ENCODE assay signal across 17 cellular contexts in the genomic region with DNA sequence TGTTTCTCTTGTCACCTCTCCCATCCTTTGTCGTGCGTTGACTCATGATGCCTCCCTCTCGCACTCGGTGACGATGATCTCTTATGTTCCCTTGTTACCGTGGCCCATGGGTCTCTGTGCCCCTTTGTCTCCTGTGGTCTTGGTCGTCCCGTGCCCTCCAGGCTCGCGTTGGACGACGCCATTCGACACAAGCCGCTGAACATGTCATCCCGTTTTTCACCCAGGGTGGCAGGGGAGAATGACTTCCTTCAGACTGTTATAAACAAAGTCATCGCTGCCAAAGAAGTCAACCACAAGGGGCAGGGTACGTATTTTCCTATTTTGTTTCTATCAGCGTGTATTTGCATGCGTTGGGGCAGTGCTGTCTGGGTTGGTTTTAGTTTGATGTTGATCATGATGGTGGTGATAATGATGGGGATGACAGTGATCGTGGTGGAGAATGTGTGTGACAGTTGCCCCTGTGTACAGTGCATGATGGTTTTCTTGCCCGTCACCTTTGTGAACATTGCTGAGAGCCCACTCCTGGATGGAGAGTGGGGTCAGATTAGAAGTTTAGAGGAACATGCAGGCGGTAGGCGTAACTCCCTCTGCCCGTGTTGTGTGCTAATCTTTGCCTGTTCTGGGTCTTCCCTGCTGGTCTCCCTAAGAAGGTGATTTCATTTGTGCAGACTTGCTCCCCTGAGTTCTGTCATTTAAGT.
DNase-seq lines count a peak whose midpoint lies in the region; ATAC-seq and TF ChIP-seq lines count a peak whose summit lies in the region.
"Had no signal": no experiment of that assay in that cellular context is flagged by ENCODE, and none has a peak within 500 bp of the region (broad histone marks: within the 10 kb centered on the region; RNA-seq: fewer than 3 reads in every experiment).

No MANE protein-coding gene starts in this region.

- H3K4me3 Mint-ChIP-seq in glutamatergic neuron (ENCODE audit: unreplicated experiment) = no peak overlapping the region
- H3K4me3 Mint-ChIP-seq in activated T-helper 2 cell treated with anti-CD3 and anti-CD28 coated beads, Interferon-gamma antibody, Interleukin-2, Interleukin-4, amounts not matched to agents 10 μg/mL and 5 μg/mL and 100 μg/mL, durations not matched to agents 14 hours and 24 hours and 36 hours (ENCODE audit: low read depth) = no peak overlapping the region
- no peak overlapping the region for H3K4me3 Mint-ChIP-seq in activated naive CD4-positive, alpha-beta T cell treated with anti-CD3 and anti-CD28 coated beads, Interleukin-2, amount 10 ng/mL, durations not matched to agents 7 days and 5 days
- H3K4me3 Mint-ChIP-seq: activated naive CD8-positive, alpha-beta T cell treated with anti-CD3 and anti-CD28 coated beads for 36 hours; activated T-helper 1 cell treated with anti-CD3 and anti-CD28 coated beads, Interleukin-12 subunit alpha, Interleukin-12 subunit beta, Interleukin-2, Interleukin-4 antibody, amounts not matched to agents 30 ng/mL and 10 ng/mL and 1 ng/mL, durations not matched to agents 14 hours and 24 hours and 36 hours had no signal

- DNase-seq in AG04450 (ENCODE audit: low read depth, low spot score) (no peak), RPMI8226 (peak; percentile 21), glutamatergic neuron (no peak)
- DNase-seq in activated T-helper 2 cell treated with anti-CD3 and anti-CD28 coated beads, Interferon-gamma antibody, Interleukin-2, Interleukin-4, amounts not matched to agents 10 μg/mL and 5 μg/mL and 100 μg/mL, durations not matched to agents 14 hours and 24 hours and 36 hours (ENCODE audit: low spot score) = no peak
- DNase-seq in effector CD8-positive, alpha-beta T cell (lab: John Stamatoyannopoulos, UW) = no peak
- DNase-seq in activated naive CD4-positive, alpha-beta T cell treated with anti-CD3 and anti-CD28 coated beads, Interleukin-2, amount 10 ng/mL, durations not matched to agents 7 days and 5 days = no peak
- DNase-seq: activated naive CD8-positive, alpha-beta T cell treated with anti-CD3 and anti-CD28 coated beads for 36 hours; sigmoid colon; stimulated activated naive CD8-positive, alpha-beta T cell treated with anti-CD3 and anti-CD28 coated beads, Interleukin-15, Interleukin-2, amounts not matched to agents 100 U/mL and 50 U/mL, for 24 hours had no signal

- H3K4me1 Mint-ChIP-seq in glutamatergic neuron (ENCODE audit: low read depth, unreplicated experiment) = peaks cover 27% of the 10 kb centered on the region
- no peaks in the 10 kb centered on the region for H3K4me1 Mint-ChIP-seq in activated T-helper 2 cell treated with anti-CD3 and anti-CD28 coated beads, Interferon-gamma antibody, Interleukin-2, Interleukin-4, amounts not matched to agents 10 μg/mL and 5 μg/mL and 100 μg/mL, durations not matched to agents 14 hours and 24 hours and 36 hours (ENCODE audit: low read depth)
- no peaks in the 10 kb centered on the region for H3K4me1 Mint-ChIP-seq in activated naive CD4-positive, alpha-beta T cell treated with anti-CD3 and anti-CD28 coated beads, Interleukin-2, amount 10 ng/mL, durations not matched to agents 7 days and 5 days
- H3K4me1 Mint-ChIP-seq: activated naive CD8-positive, alpha-beta T cell treated with anti-CD3 and anti-CD28 coated beads for 36 hours had no signal

- no peak overlapping the region for H3K4me3 ChIP-seq in AG04450 (ENCODE audit: low read depth, low read length)
- peak overlapping the region in 1 of 2 donors; percentile 14 for H3K4me3 ChIP-seq in mucosa of rectum (ENCODE audit: low read length in 2 of 2)
- H3K4me3 ChIP-seq: GM12878, left lung, sigmoid colon, upper lobe of left lung had no signal

- no peak for TF ChIP-seq CTCF in AG04450 (IDR thresholded peaks at IDR 0.05; ENCODE audit: low read depth, low read length)
- no peak for TF ChIP-seq CTCF in glutamatergic neuron (IDR thresholded peaks at IDR 0.05; ENCODE audit: partially characterized antibody, unreplicated experiment)

- peaks cover 3% of the 10 kb centered on the region for H3K9me3 Mint-ChIP-seq in glutamatergic neuron (ENCODE audit: unreplicated experiment)
- H3K9me3 Mint-ChIP-seq in activated T-helper 2 cell treated with anti-CD3 and anti-CD28 coated beads, Interferon-gamma antibody, Interleukin-2, Interleukin-4, amounts not matched to agents 10 μg/mL and 5 μg/mL and 100 μg/mL, durations not matched to agents 14 hours and 24 hours and 36 hours = no peaks in the 10 kb centered on the region
- no peaks in the 10 kb centered on the region for H3K9me3 Mint-ChIP-seq in activated naive CD4-positive, alpha-beta T cell treated with anti-CD3 and anti-CD28 coated beads, Interleukin-2, amount 10 ng/mL, durations not matched to agents 7 days and 5 days
- H3K9me3 Mint-ChIP-seq: activated naive CD8-positive, alpha-beta T cell treated with anti-CD3 and anti-CD28 coated beads for 36 hours; activated T-helper 1 cell treated with anti-CD3 and anti-CD28 coated beads, Interleukin-12 subunit alpha, Interleukin-12 subunit beta, Interleukin-2, Interleukin-4 antibody, amounts not matched to agents 30 ng/mL and 10 ng/mL and 1 ng/mL, durations not matched to agents 14 hours and 24 hours and 36 hours had no signal

- peaks cover 3% of the 10 kb centered on the region for H3K27me3 Mint-ChIP-seq in glutamatergic neuron (ENCODE audit: unreplicated experiment)
- H3K27me3 Mint-ChIP-seq in activated T-helper 2 cell treated with anti-CD3 and anti-CD28 coated beads, Interferon-gamma antibody, Interleukin-2, Interleukin-4, amounts not matched to agents 10 μg/mL and 5 μg/mL and 100 μg/mL, durations not matched to agents 14 hours and 24 hours and 36 hours (ENCODE audit: low read depth) = no peaks in the 10 kb centered on the region
- no peaks in the 10 kb centered on the region for H3K27me3 Mint-ChIP-seq in activated naive CD4-positive, alpha-beta T cell treated with anti-CD3 and anti-CD28 coated beads, Interleukin-2, amount 10 ng/mL, durations not matched to agents 7 days and 5 days
- H3K27me3 Mint-ChIP-seq: activated naive CD8-positive, alpha-beta T cell treated with anti-CD3 and anti-CD28 coated beads for 36 hours had no signal

- H3K27ac ChIP-seq in AG04450 (ENCODE audit: low read depth, low read length) (peak overlapping the region; percentile 11), mucosa of rectum (ENCODE audit: low read depth in 2 of 2, low read length in 2 of 2) (peak overlapping the region; percentile 87 to 94)
- H3K27ac ChIP-seq: left lung, sigmoid colon, upper lobe of left lung had no signal

- POLR2A ChIA-PET in AG04450 (lab: Yijun Ruan, JAX) = no interaction called here

- no peak for ATAC-seq in HG03460 (IDR thresholded peaks at IDR 0.05; ENCODE audit: unreplicated experiment)
- ATAC-seq: GM12878; HepG2; stimulated activated naive CD8-positive, alpha-beta T cell treated with anti-CD3 and anti-CD28 coated beads, Interleukin-15, Interleukin-2, amounts not matched to agents 100 U/mL and 50 U/mL, for 24 hours had no signal

- CTCF ChIA-PET in AG04450 (lab: Charles Lee) = no interaction called here
- CTCF ChIA-PET in activated naive CD4-positive, alpha-beta T cell treated with anti-CD3 and anti-CD28 coated beads, Interleukin-2, amount 10 ng/mL, durations not matched to agents 7 days and 5 days (lab: Charles Lee) = no interaction called here

- intact Hi-C loops in activated T-helper 2 cell treated with anti-CD3 and anti-CD28 coated beads, Interferon-gamma antibody, Interleukin-2, Interleukin-4, amounts not matched to agents 10 μg/mL and 5 μg/mL and 100 μg/mL, durations not matched to agents 14 hours and 24 hours and 36 hours (cut with micrococcal nuclease) = no loop called here

- H3K4me1 ChIP-seq in mucosa of rectum (ENCODE audit: control insufficient read depth in 2 of 2, insufficient read depth in 2 of 2, low read length in 2 of 2) = peaks cover 9 to 19% of the 10 kb centered on the region in 2 donors

- no peaks in the 10 kb centered on the region for H3K27me3 ChIP-seq in AG04450 (ENCODE audit: control insufficient read depth, insufficient read depth, low read length)
- no peaks in the 10 kb centered on the region for H3K27me3 ChIP-seq in mucosa of rectum (ENCODE audit: control insufficient read depth in 2 of 2, insufficient read depth in 2 of 2, low read length in 2 of 2)
- H3K27me3 ChIP-seq: left lung, sigmoid colon, upper lobe of left lung had no signal

- peak overlapping the region in 1 of 2 donors; percentile 57 for H3K9ac ChIP-seq in mucosa of rectum (ENCODE audit: low read depth in 1 of 2, low read length in 2 of 2)

- H3K9me3 ChIP-seq in AG04450 (ENCODE audit: control insufficient read depth, insufficient read depth, low read length) (no peaks in the 10 kb centered on the region), mucosa of rectum (ENCODE audit: control insufficient read depth in 2 of 2, low read length in 2 of 2) (no peaks in the 10 kb centered on the region)
- H3K9me3 ChIP-seq: left lung, sigmoid colon, upper lobe of left lung had no signal

- peak overlapping the region; percentile 84 for H3K27ac Mint-ChIP-seq in glutamatergic neuron (ENCODE audit: unreplicated experiment)
- H3K27ac Mint-ChIP-seq in activated T-helper 2 cell treated with anti-CD3 and anti-CD28 coated beads, Interferon-gamma antibody, Interleukin-2, Interleukin-4, amounts not matched to agents 10 μg/mL and 5 μg/mL and 100 μg/mL, durations not matched to agents 14 hours and 24 hours and 36 hours = no peak overlapping the region
- no peak overlapping the region for H3K27ac Mint-ChIP-seq in activated naive CD4-positive, alpha-beta T cell treated with anti-CD3 and anti-CD28 coated beads, Interleukin-2, amount 10 ng/mL, durations not matched to agents 7 days and 5 days
- H3K27ac Mint-ChIP-seq: activated naive CD8-positive, alpha-beta T cell treated with anti-CD3 and anti-CD28 coated beads for 36 hours; activated T-helper 1 cell treated with anti-CD3 and anti-CD28 coated beads, Interleukin-12 subunit alpha, Interleukin-12 subunit beta, Interleukin-2, Interleukin-4 antibody, amounts not matched to agents 30 ng/mL and 10 ng/mL and 1 ng/mL, durations not matched to agents 14 hours and 24 hours and 36 hours had no signal

- peaks cover 10 to 20% of the 10 kb centered on the region in 2 donors for H3K36me3 ChIP-seq in mucosa of rectum (ENCODE audit: control insufficient read depth in 2 of 2, insufficient read depth in 2 of 2, low read length in 2 of 2)

- no peaks in the 10 kb centered on the region for H3K36me3 Mint-ChIP-seq in glutamatergic neuron (ENCODE audit: unreplicated experiment)
- no peaks in the 10 kb centered on the region for H3K36me3 Mint-ChIP-seq in activated T-helper 2 cell treated with anti-CD3 and anti-CD28 coated beads, Interferon-gamma antibody, Interleukin-2, Interleukin-4, amounts not matched to agents 10 μg/mL and 5 μg/mL and 100 μg/mL, durations not matched to agents 14 hours and 24 hours and 36 hours (ENCODE audit: low read depth)
- H3K36me3 Mint-ChIP-seq in activated naive CD4-positive, alpha-beta T cell treated with anti-CD3 and anti-CD28 coated beads, Interleukin-2, amount 10 ng/mL, durations not matched to agents 7 days and 5 days = no peaks in the 10 kb centered on the region
- H3K36me3 Mint-ChIP-seq: activated naive CD8-positive, alpha-beta T cell treated with anti-CD3 and anti-CD28 coated beads for 36 hours; CD14-positive monocyte had no signal
